In the genomic region with DNA sequence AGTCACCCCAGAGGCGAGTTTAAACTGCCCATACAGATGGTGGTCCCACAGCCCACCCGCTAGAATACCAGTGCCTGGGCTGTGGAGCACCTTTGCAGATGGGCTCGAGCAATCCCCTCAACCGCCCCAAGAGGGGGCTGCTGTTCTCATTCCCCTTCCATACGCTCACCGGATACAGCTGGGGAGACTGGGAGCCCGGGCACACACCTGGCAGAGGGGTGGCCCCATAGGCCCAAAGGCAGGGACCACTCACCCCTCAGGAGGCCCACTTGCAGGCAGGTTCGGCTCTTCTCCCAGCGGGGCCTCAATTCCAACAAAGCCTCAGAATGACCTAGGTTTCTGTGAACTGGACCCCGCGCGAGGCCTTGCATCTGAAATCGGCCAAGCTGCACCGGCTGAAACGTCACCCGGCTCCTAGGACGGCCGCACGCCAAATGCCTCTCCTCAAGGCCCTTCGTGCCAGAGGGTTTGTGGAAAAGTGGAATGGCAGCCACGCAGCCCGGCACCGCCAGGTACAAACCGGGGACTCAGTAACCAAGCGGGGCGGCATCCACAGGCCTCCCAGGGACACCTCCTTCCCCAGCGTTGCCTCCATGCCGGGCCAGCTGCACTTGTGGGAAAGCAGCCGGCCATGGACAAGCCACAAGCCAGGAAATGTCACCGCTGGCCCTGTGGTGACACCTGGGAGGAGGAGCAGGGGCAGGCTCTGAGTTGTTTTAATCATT, we compare ENCODE assay signal across 9 cellular contexts. TPM values are rescaled to one million over a fixed set of nuclear protein-coding genes. Genes with fewer than 3 reads are reported as not detected.
DNase-seq lines count a peak whose midpoint lies in the region; ATAC-seq, FAIRE-seq and TF ChIP-seq lines count a peak whose summit lies in the region.
"Had no signal": no experiment of that assay in that cellular context is flagged by ENCODE, and none has a peak within 500 bp of the region (broad histone marks: within the 10 kb centered on the region; RNA-seq: fewer than 3 reads in every experiment).

No MANE protein-coding gene starts in this region.

- no peaks in the 10 kb centered on the region for H3K9me3 Mint-ChIP-seq in activated CD4-positive, alpha-beta T cell treated with anti-CD3 and anti-CD28 coated beads, Interleukin-2, amount 10 ng/mL, durations not matched to agents 7 days and 5 days

- FAIRE-seq in H54 (lab: Jason Lieb, UNC) = no peak

- H3K27me3 ChIP-seq in gastroesophageal sphincter = no peaks in the 10 kb centered on the region

- peaks cover 15% of the 10 kb centered on the region for H3K4me1 Mint-ChIP-seq in activated CD4-positive, alpha-beta T cell treated with anti-CD3 and anti-CD28 coated beads, Interleukin-2, amount 10 ng/mL, durations not matched to agents 7 days and 5 days

- ATAC-seq in gastroesophageal sphincter (peak; percentile 54), GM18511 (IDR thresholded peaks at IDR 0.05; ENCODE audit: unreplicated experiment) (no peak), GM18505 (IDR thresholded peaks at IDR 0.05; ENCODE audit: unreplicated experiment) (no peak)

- H3K4me3 Mint-ChIP-seq in activated CD4-positive, alpha-beta T cell treated with anti-CD3 and anti-CD28 coated beads, Interleukin-2, amount 10 ng/mL, durations not matched to agents 7 days and 5 days = no peak overlapping the region
- H3K4me3 Mint-ChIP-seq: activated naive CD8-positive, alpha-beta T cell had no signal

- peaks cover 0 to 70% (median 16%) of the 10 kb centered on the region in 3 donors for H3K4me1 ChIP-seq in gastroesophageal sphincter

- H3K27ac Mint-ChIP-seq in activated CD4-positive, alpha-beta T cell treated with anti-CD3 and anti-CD28 coated beads, Interleukin-2, amount 10 ng/mL, durations not matched to agents 7 days and 5 days = no peak overlapping the region
- H3K27ac Mint-ChIP-seq: activated naive CD8-positive, alpha-beta T cell had no signal

- H3K27me3 Mint-ChIP-seq in activated CD4-positive, alpha-beta T cell treated with anti-CD3 and anti-CD28 coated beads, Interleukin-2, amount 10 ng/mL, durations not matched to agents 7 days and 5 days = no peaks in the 10 kb centered on the region
- H3K27me3 Mint-ChIP-seq: activated naive CD8-positive, alpha-beta T cell had no signal

- H3K4me3 ChIP-seq in gastroesophageal sphincter = no peak overlapping the region

- H3K36me3 Mint-ChIP-seq in activated CD4-positive, alpha-beta T cell treated with anti-CD3 and anti-CD28 coated beads, Interleukin-2, amount 10 ng/mL, durations not matched to agents 7 days and 5 days (ENCODE audit: low read depth) = peaks cover 13% of the 10 kb centered on the region

- H3K36me3 ChIP-seq in gastroesophageal sphincter = peaks cover 0 to 72% of the 10 kb centered on the region in 2 donors

- TF ChIP-seq CTCF in 22Rv1 (IDR thresholded peaks at IDR 0.05) (peak; percentile 68), GM13977 (IDR thresholded peaks at IDR 0.05; ENCODE audit: extremely low read depth, insufficient read depth, missing control alignments) (peak; percentile 43), gastroesophageal sphincter (IDR thresholded peaks at IDR 0.05) (peak in 2 of 4 experiments; percentile 36 to 57)

- H3K27ac ChIP-seq in 22Rv1 (no peak overlapping the region), gastroesophageal sphincter (no peak overlapping the region)

- WGBS in gastroesophageal sphincter (ENCODE audit: low coverage in 1 of 2), 2 donors = 58% methylated on average over 7 of the region's 30 CpGs; no CpG with 5 or more reads in 1 of the 2 donors

- CTCF ChIA-PET in activated CD4-positive, alpha-beta T cell treated with anti-CD3 and anti-CD28 coated beads, Interleukin-2, amount 10 ng/mL, durations not matched to agents 7 days and 5 days (lab: Charles Lee) = interaction anchor here (0.5 to 2.0 kb wide), 5 partner anchors 9 to 97 kb away, joined by 3 to 5 read pairs (median 3); no protein-coding TSS in a partner anchor

- no peaks in the 10 kb centered on the region for H3K9me3 ChIP-seq in gastroesophageal sphincter

- in situ Hi-C loops in GM13977 (cut with MboI; ENCODE audit: low pct_unique_long_range_greater_than_20kb, low sequenced_read_pairs, unreplicated experiment) = no loop called here

- no peak for TF ChIP-seq EP300 in gastroesophageal sphincter (IDR thresholded peaks at IDR 0.05)

- DNase-seq in GM13977 (ENCODE audit: low spot score) (no peak), H54 (ENCODE audit: insufficient read length, low spot score) (no peak)
- peak; percentile 35 for DNase-seq in activated CD4-positive, alpha-beta T cell treated with anti-CD3 and anti-CD28 coated beads, Interleukin-2, amount 10 ng/mL, durations not matched to agents 7 days and 5 days
- DNase-seq in stimulated activated CD8-positive, alpha-beta memory T cell treated with anti-CD3 and anti-CD28 coated beads, Interleukin-4, amount 100 ng/mL, for 48 hours = peak; percentile 62

- POLR2A ChIA-PET in activated CD4-positive, alpha-beta T cell treated with anti-CD3 and anti-CD28 coated beads, Interleukin-2, amount 10 ng/mL, durations not matched to agents 7 days and 5 days (lab: Charles Lee) = no interaction called here

- no peak for TF ChIP-seq POLR2A in gastroesophageal sphincter (IDR thresholded peaks at IDR 0.05)
- no peak for TF ChIP-seq POLR2A in GM18505 (IDR thresholded peaks at IDR 0.05; ENCODE audit: borderline replicate concordance, extremely low read depth, insufficient read depth, insufficient read length)
- TF ChIP-seq POLR2A in H54 (IDR thresholded peaks at IDR 0.05; ENCODE audit: low read depth, low read length) = no peak

RNA-seq across cellular contexts. Expression of gene MLLT1, which starts 18.7 kb away (rescaled TPM):
- total RNA-seq in activated CD4-positive, alpha-beta T cell treated with anti-CD3 and anti-CD28 coated beads, Interleukin-2, amount 10 ng/mL, durations not matched to agents 7 days and 5 days = 10 to 100 TPM; 38.4 to 46.5 TPM
- total RNA-seq in gastroesophageal sphincter = 10 to 100 TPM; 21.4 to 42.5 (median 23.8) TPM

Comparison
In these comparisons a context has a peak if more than half of its experiments do, and no peak if none do; other contexts are left out.
1. DNase-seq: peak in activated CD4-positive, alpha-beta T cell treated with anti-CD3 and anti-CD28 coated beads, Interleukin-2, amount 10 ng/mL, durations not matched to agents 7 days and 5 days (single experiment) and stimulated activated CD8-positive, alpha-beta memory T cell treated with anti-CD3 and anti-CD28 coated beads, Interleukin-4, amount 100 ng/mL, for 48 hours (single experiment); none in GM13977 (single experiment) and H54 (single experiment).